ENCODE assay signal across 10 cellular contexts in genomic region chr1:39238476-39238875, GRCh38. TPM values are rescaled to one million over a fixed set of nuclear protein-coding genes. Genes with fewer than 3 reads are reported as not detected.
DNase-seq lines count a peak whose midpoint lies in the region; ATAC-seq and TF ChIP-seq lines count a peak whose summit lies in the region.
"Had no signal": no experiment of that assay in that cellular context is flagged by ENCODE, and none has a peak within 500 bp of the region (broad histone marks: within the 10 kb centered on the region; RNA-seq: fewer than 3 reads in every experiment).

No MANE protein-coding gene starts in this region.

- H3K4me1 ChIP-seq in left ventricle myocardium inferior: peaks cover 41% of the 10 kb centered on the region
- H3K4me1 ChIP-seq: BE2C had no signal

- in situ Hi-C loops in astrocyte of the cerebellum (cut with HindIII; ENCODE audit: low sequenced_read_pairs): no loop called here

- no peaks in the 10 kb centered on the region for H3K9me3 Mint-ChIP-seq in T-helper 2 cell treated with Interferon-gamma antibody and Interleukin-4, amounts not matched to agents 5 μg/mL and 100 μg/mL, for 36 hours
- H3K9me3 Mint-ChIP-seq in stimulated activated naive B cell treated with anti-CD40 and anti-IgM and Interleukin-4, amounts not matched to agents 10 μg/mL and 1 μg/mL and 100 μg/mL, for 72 hours: no peaks in the 10 kb centered on the region

- peaks cover 3% of the 10 kb centered on the region for H3K36me3 ChIP-seq in left ventricle myocardium inferior
- H3K36me3 ChIP-seq: BE2C had no signal

- intact Hi-C loops in left ventricle myocardium inferior (cut with micrococcal nuclease): no loop called here

- H3K27ac ChIP-seq in left ventricle myocardium inferior (replicated peaks): peak overlapping the region; percentile 51

- H3K4me3 ChIP-seq in astrocyte of the cerebellum (ENCODE audit: low read depth, low read length): no peak overlapping the region
- no peak overlapping the region for H3K4me3 ChIP-seq in left ventricle myocardium inferior
- H3K4me3 ChIP-seq: GM23338 had no signal

- no peak overlapping the region for H3K4me3 Mint-ChIP-seq in T-helper 2 cell treated with Interferon-gamma antibody and Interleukin-4, amounts not matched to agents 5 μg/mL and 100 μg/mL, for 36 hours
- no peak overlapping the region for H3K4me3 Mint-ChIP-seq in stimulated activated naive B cell treated with anti-CD40 and anti-IgM and Interleukin-4, amounts not matched to agents 10 μg/mL and 1 μg/mL and 100 μg/mL, for 72 hours
- H3K4me3 Mint-ChIP-seq: GM23338 had no signal

- no peak for ATAC-seq in stimulated activated naive B cell treated with anti-CD40 and anti-IgM and Interleukin-4, amounts not matched to agents 10 μg/mL and 1 μg/mL and 100 μg/mL, for 72 hours (replicated peaks)
- no peak for ATAC-seq in GM21360 (IDR thresholded peaks at IDR 0.05; ENCODE audit: unreplicated experiment)
- ATAC-seq: GM23338 had no signal

- H3K27ac Mint-ChIP-seq in T-helper 2 cell treated with Interferon-gamma antibody and Interleukin-4, amounts not matched to agents 5 μg/mL and 100 μg/mL, for 36 hours: peak overlapping the region; percentile 49
- peak overlapping the region; percentile 51 for H3K27ac Mint-ChIP-seq in stimulated activated naive B cell treated with anti-CD40 and anti-IgM and Interleukin-4, amounts not matched to agents 10 μg/mL and 1 μg/mL and 100 μg/mL, for 72 hours
- H3K27ac Mint-ChIP-seq: GM23338 had no signal

- DNase-seq in T-helper 2 cell treated with Interferon-gamma antibody and Interleukin-4, amounts not matched to agents 5 μg/mL and 100 μg/mL, for 36 hours (ENCODE audit: low spot score): no peak
- no peak for DNase-seq in T-helper 2 cell
- peak; percentile 68 for DNase-seq in astrocyte of the cerebellum (ENCODE audit: low read depth)
- DNase-seq in left ventricle myocardium inferior: peak; percentile 38
- DNase-seq in stimulated activated naive B cell treated with anti-CD40 and anti-IgM and Interleukin-4, amounts not matched to agents 10 μg/mL and 1 μg/mL and 100 μg/mL, for 72 hours: no peak
- DNase-seq in NCI-H1048 (lab: John Stamatoyannopoulos, UW): no peak
- no peak for DNase-seq in NCI-H526 treated with DMSO at 0.1 percent for 48 hours (lab: John Stamatoyannopoulos, UW)
- DNase-seq: BE2C had no signal

- peaks cover 21% of the 10 kb centered on the region for H3K4me1 Mint-ChIP-seq in T-helper 2 cell treated with Interferon-gamma antibody and Interleukin-4, amounts not matched to agents 5 μg/mL and 100 μg/mL, for 36 hours (ENCODE audit: low read depth)
- H3K4me1 Mint-ChIP-seq in stimulated activated naive B cell treated with anti-CD40 and anti-IgM and Interleukin-4, amounts not matched to agents 10 μg/mL and 1 μg/mL and 100 μg/mL, for 72 hours: peaks cover 18 to 41% of the 10 kb centered on the region in 2 donors

- H3K27me3 ChIP-seq in left ventricle myocardium inferior (ENCODE audit: low read depth): no peaks in the 10 kb centered on the region
- H3K27me3 ChIP-seq: BE2C had no signal

- no peaks in the 10 kb centered on the region for H3K27me3 Mint-ChIP-seq in T-helper 2 cell treated with Interferon-gamma antibody and Interleukin-4, amounts not matched to agents 5 μg/mL and 100 μg/mL, for 36 hours (ENCODE audit: low read depth)
- no peaks in the 10 kb centered on the region for H3K27me3 Mint-ChIP-seq in stimulated activated naive B cell treated with anti-CD40 and anti-IgM and Interleukin-4, amounts not matched to agents 10 μg/mL and 1 μg/mL and 100 μg/mL, for 72 hours

- H3K9me3 ChIP-seq in left ventricle myocardium inferior (replicated peaks): no peaks in the 10 kb centered on the region
- H3K9me3 ChIP-seq: BE2C had no signal

- TF ChIP-seq CTCF in astrocyte of the cerebellum (IDR thresholded peaks at IDR 0.05; ENCODE audit: low read depth, low read length, missing control alignments) (no peak), left ventricle myocardium inferior (IDR thresholded peaks at IDR 0.05; ENCODE audit: borderline replicate concordance) (no peak)

- peaks cover 37% of the 10 kb centered on the region for H3K36me3 Mint-ChIP-seq in T-helper 2 cell treated with Interferon-gamma antibody and Interleukin-4, amounts not matched to agents 5 μg/mL and 100 μg/mL, for 36 hours (ENCODE audit: low read depth)
- H3K36me3 Mint-ChIP-seq in stimulated activated naive B cell treated with anti-CD40 and anti-IgM and Interleukin-4, amounts not matched to agents 10 μg/mL and 1 μg/mL and 100 μg/mL, for 72 hours: peaks cover 17 to 38% of the 10 kb centered on the region in 2 donors

RNA-seq across cellular contexts. Expression of gene MACF1, which starts 34.0 kb away (rescaled TPM):
- 181 TPM for total RNA-seq in left ventricle myocardium inferior

Comparison
In these comparisons a context has a peak if more than half of its experiments do, and no peak if none do; other contexts are left out.
1. DNase-seq: peak in astrocyte of the cerebellum (single experiment) and left ventricle myocardium inferior (single experiment); none in T-helper 2 cell treated with Interferon-gamma antibody and Interleukin-4, amounts not matched to agents 5 μg/mL and 100 μg/mL, for 36 hours (single experiment), T-helper 2 cell (0 of 5), stimulated activated naive B cell treated with anti-CD40 and anti-IgM and Interleukin-4, amounts not matched to agents 10 μg/mL and 1 μg/mL and 100 μg/mL, for 72 hours (single experiment), NCI-H1048 (single experiment) and NCI-H526 treated with DMSO at 0.1 percent for 48 hours (single experiment).